1 cellular context compared by ENCODE assay signal in genomic region chr11:107689317-107690202, GRCh38.
TF ChIP-seq lines count a peak whose summit lies in the region.

No MANE protein-coding gene starts in this region.

TF ChIP-seq in HCT116, 20 proteins besides CTCF, POLR2A, EP300 and RAD21 (continued from another document):
- no peak for TF ChIP-seq REST (IDR thresholded peaks at IDR 0.05; ENCODE audit: low read depth)
- no peak for TF ChIP-seq EGR1 (IDR thresholded peaks at IDR 0.05; ENCODE audit: low read depth)
- TF ChIP-seq ZFX (IDR thresholded peaks at IDR 0.05), result no peak
- no peak for TF ChIP-seq ATF3 (IDR thresholded peaks at IDR 0.05)
